In the genomic region with DNA sequence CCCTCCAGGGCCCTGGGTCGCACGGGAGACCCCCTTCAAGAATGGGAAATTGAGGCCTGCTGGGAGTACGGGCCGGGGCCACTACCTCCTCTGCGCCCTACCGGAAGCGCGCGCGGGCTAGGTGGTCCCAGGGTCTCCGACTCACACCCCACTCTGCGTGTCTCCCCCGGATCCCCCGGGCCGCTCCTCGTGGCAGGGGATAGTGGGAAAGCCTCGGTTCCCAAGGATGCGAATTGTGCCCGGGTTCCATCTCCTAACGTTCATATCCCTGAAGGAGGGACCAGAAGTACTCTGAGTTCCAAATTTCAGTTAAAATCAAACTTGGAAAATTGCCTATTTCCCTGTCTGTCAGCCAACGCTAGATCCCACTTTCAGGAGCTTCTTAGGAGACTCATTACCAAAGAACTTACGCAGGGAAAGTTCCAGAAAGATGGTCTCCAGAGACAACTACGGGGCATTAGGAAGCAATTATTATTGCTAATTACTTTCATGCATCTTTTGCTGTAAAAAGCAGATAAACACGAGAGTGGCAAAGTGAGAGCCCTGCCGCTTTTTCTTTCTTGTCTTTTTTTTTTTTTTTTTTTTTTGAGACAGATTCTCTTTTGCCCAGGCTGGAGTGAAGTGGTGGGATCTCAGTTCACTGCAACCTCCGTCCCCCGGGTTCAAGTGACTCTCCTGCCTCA, we compare ENCODE assay signal across 1 cellular context.
A peak's percentile ranks its signal among the peaks of the same experiment; 100 is the strongest.
TF ChIP-seq lines count a peak whose summit lies in the region.

No MANE protein-coding gene starts in this region.

TF ChIP-seq in HepG2, 621 proteins besides CTCF, POLR2A, EP300 and RAD21 (continued from another document):
- TF ChIP-seq RERE (CRISPR knock-in tag; IDR thresholded peaks at IDR 0.05; ENCODE audit: low read depth) (no peak), ONECUT2 (CRISPR knock-in tag; IDR thresholded peaks at IDR 0.05) (no peak), AGO2 (optimal IDR thresholded peaks at IDR 0.05; ENCODE audit: low read depth, low read length) (peak; percentile 10), ZNF766 (CRISPR knock-in tag; IDR thresholded peaks at IDR 0.05; ENCODE audit: borderline replicate concordance) (0 out of 2 replicates have a peak, but pooled peaks have one; percentile 3), ZNF274 (CRISPR knock-in tag; IDR thresholded peaks at IDR 0.05) (no peak), ZNF841 (CRISPR knock-in tag; IDR thresholded peaks at IDR 0.05; ENCODE audit: borderline replicate concordance) (no peak), NFIC (IDR thresholded peaks at IDR 0.05; ENCODE audit: low read length) (no peak), PREB (CRISPR knock-in tag; IDR thresholded peaks at IDR 0.05) (0 out of 2 replicates have a peak, but pooled peaks have one; percentile 11), ZSCAN30 (CRISPR knock-in tag; IDR thresholded peaks at IDR 0.05) (no peak), ETV6 (CRISPR knock-in tag; conservative IDR thresholded peaks at IDR 0.05) (no peak), GTF2F1 (IDR thresholded peaks at IDR 0.05; ENCODE audit: low read length) (no peak)
- TF ChIP-seq, protein P1, sequence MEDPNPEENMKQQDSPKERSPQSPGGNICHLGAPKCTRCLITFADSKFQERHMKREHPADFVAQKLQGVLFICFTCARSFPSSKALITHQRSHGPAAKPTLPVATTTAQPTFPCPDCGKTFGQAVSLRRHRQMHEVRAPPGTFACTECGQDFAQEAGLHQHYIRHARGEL (CRISPR knock-in tag; IDR thresholded peaks at IDR 0.05) = 0 out of 2 replicates have a peak, but pooled peaks have one; percentile 6
- TF ChIP-seq, protein P2, sequence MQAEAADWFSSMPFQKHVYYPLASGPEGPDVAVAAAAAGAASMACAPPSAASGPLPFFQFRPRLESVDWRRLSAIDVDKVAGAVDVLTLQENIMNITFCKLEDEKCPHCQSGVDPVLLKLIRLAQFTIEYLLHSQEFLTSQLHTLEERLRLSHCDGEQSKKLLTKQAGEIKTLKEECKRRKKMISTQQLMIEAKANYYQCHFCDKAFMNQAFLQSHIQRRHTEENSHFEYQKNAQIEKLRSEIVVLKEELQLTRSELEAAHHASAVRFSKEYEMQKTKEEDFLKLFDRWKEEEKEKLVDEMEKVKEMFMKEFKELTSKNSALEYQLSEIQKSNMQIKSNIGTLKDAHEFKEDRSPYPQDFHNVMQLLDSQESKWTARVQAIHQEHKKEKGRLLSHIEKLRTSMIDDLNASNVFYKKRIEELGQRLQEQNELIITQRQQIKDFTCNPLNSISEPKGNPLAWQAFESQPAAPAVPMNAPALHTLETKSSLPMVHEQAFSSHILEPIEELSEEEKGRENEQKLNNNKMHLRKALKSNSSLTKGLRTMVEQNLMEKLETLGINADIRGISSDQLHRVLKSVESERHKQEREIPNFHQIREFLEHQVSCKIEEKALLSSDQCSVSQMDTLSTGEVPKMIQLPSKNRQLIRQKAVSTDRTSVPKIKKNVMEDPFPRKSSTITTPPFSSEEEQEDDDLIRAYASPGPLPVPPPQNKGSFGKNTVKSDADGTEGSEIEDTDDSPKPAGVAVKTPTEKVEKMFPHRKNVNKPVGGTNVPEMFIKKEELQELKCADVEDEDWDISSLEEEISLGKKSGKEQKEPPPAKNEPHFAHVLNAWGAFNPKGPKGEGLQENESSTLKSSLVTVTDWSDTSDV (CRISPR knock-in tag; IDR thresholded peaks at IDR 0.05) = 0 out of 2 replicates have a peak, but pooled peaks have one; percentile 5
- TF ChIP-seq, protein P3, sequence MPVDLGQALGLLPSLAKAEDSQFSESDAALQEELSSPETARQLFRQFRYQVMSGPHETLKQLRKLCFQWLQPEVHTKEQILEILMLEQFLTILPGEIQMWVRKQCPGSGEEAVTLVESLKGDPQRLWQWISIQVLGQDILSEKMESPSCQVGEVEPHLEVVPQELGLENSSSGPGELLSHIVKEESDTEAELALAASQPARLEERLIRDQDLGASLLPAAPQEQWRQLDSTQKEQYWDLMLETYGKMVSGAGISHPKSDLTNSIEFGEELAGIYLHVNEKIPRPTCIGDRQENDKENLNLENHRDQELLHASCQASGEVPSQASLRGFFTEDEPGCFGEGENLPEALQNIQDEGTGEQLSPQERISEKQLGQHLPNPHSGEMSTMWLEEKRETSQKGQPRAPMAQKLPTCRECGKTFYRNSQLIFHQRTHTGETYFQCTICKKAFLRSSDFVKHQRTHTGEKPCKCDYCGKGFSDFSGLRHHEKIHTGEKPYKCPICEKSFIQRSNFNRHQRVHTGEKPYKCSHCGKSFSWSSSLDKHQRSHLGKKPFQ (CRISPR knock-in tag; IDR thresholded peaks at IDR 0.05; ENCODE audit: insufficient replicate concordance) = peak; percentile 5
